22 cellular contexts compared by ENCODE assay signal in the genomic region with DNA sequence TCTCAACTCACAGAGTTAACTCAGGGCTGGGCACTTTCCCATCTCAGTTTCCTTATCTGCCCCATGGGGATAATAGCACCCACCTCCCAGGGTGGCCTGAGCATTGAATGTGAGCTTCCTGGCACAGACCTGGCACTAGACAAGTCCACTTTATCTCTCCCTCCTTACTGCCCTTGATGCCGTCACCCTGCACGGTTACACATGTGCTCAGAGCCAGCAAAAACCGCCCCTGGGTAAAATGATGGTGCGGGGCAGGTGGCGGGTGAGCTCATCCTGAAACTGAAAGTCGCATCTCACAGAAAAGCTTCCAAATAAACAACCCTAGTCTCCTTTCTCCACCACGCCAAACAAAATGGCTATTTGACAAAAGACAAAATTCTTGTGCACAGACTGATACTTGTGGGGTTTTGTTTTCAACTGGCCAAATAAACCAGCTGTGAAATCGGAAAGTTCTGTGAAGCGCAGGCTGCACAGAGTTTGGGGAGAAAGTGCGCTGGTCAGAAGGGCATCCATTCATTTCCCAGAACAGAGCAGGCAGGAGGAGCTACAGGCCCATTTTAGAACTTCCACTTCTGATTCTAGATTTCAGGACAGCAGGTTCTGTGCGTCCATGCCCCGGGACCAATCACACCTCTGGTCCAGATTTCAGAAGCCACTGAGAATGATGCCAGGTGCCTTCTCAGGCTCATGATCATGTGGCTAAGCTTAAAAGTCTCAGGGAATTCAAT.
DNase-seq lines count a peak whose midpoint lies in the region; ATAC-seq and TF ChIP-seq lines count a peak whose summit lies in the region.
"Had no signal": no experiment of that assay in that cellular context is flagged by ENCODE, and none has a peak within 500 bp of the region (broad histone marks: within the 10 kb centered on the region; RNA-seq: fewer than 3 reads in every experiment).

No MANE protein-coding gene starts in this region.

- no peaks in the 10 kb centered on the region for H3K36me3 Mint-ChIP-seq in activated T-cell treated with anti-CD3 and anti-CD28 coated beads, Interleukin-2, amount 50 U/mL, for 4 hours (ENCODE audit: insufficient read depth)
- peaks cover 18% of the 10 kb centered on the region for H3K36me3 Mint-ChIP-seq in progenitor cell of endocrine pancreas (ENCODE audit: insufficient read depth)
- H3K36me3 Mint-ChIP-seq: activated naive CD8-positive, alpha-beta T cell treated with anti-CD3 and anti-CD28 coated beads, Interleukin-2, amount 10 ng/mL, durations not matched to agents 7 days and 5 days; brain; natural killer cell had no signal

- TF ChIP-seq CTCF in progenitor cell of endocrine pancreas (IDR thresholded peaks at IDR 0.05; ENCODE audit: unreplicated experiment), result no peak

- ATAC-seq in GM19438 (IDR thresholded peaks at IDR 0.05; ENCODE audit: low read depth, unreplicated experiment) (peak; percentile 82), HG03039 (IDR thresholded peaks at IDR 0.05; ENCODE audit: unreplicated experiment) (no peak)
- ATAC-seq in activated T-cell treated with anti-CD3 and anti-CD28 coated beads, Interleukin-2, amount 50 U/mL, for 4 hours, result no peak
- ATAC-seq: K562, natural killer cell, upper lobe of right lung had no signal

- no peak overlapping the region for H3K27ac Mint-ChIP-seq in progenitor cell of endocrine pancreas
- H3K27ac Mint-ChIP-seq: activated naive CD8-positive, alpha-beta T cell treated with anti-CD3 and anti-CD28 coated beads, Interleukin-2, amount 10 ng/mL, durations not matched to agents 7 days and 5 days; B cell; brain; natural killer cell had no signal

- no peaks in the 10 kb centered on the region for H3K4me1 Mint-ChIP-seq in activated T-cell treated with anti-CD3 and anti-CD28 coated beads, Interleukin-2, amount 50 U/mL, for 4 hours (ENCODE audit: low read depth)
- H3K4me1 Mint-ChIP-seq in progenitor cell of endocrine pancreas (ENCODE audit: low read depth), result peaks cover 7% of the 10 kb centered on the region
- H3K4me1 Mint-ChIP-seq: activated naive CD8-positive, alpha-beta T cell treated with anti-CD3 and anti-CD28 coated beads, Interleukin-2, amount 10 ng/mL, durations not matched to agents 7 days and 5 days; B cell; natural killer cell had no signal

- peaks cover 12% of the 10 kb centered on the region for H3K27me3 Mint-ChIP-seq in activated T-cell treated with anti-CD3 and anti-CD28 coated beads, Interleukin-2, amount 50 U/mL, for 4 hours (ENCODE audit: low read depth)
- H3K27me3 Mint-ChIP-seq in progenitor cell of endocrine pancreas, result no peaks in the 10 kb centered on the region

- H3K9me3 Mint-ChIP-seq in activated T-cell treated with anti-CD3 and anti-CD28 coated beads, Interleukin-2, amount 50 U/mL, for 4 hours, result no peaks in the 10 kb centered on the region
- H3K9me3 Mint-ChIP-seq in progenitor cell of endocrine pancreas (ENCODE audit: low read depth), result no peaks in the 10 kb centered on the region
- H3K9me3 Mint-ChIP-seq: activated naive CD8-positive, alpha-beta T cell treated with anti-CD3 and anti-CD28 coated beads, Interleukin-2, amount 10 ng/mL, durations not matched to agents 7 days and 5 days; natural killer cell had no signal

- DNase-seq in DMS79 (lab: John Stamatoyannopoulos, UW) (peak; percentile 17), RPMI8226 (peak; percentile 94), pons (ENCODE audit: low spot score) (peak; percentile 20), progenitor cell of endocrine pancreas (ENCODE audit: low spot score, unreplicated experiment) (no peak)
- no peak for DNase-seq in activated T-cell treated with anti-CD3 and anti-CD28 coated beads, Interleukin-2, amount 50 U/mL, for 4 hours
- DNase-seq: activated CD8-positive, alpha-beta memory T cell treated with anti-CD3 and anti-CD28 coated beads for 24 hours; activated naive CD8-positive, alpha-beta T cell treated with anti-CD3 and anti-CD28 coated beads, Interleukin-2, amount 10 ng/mL, durations not matched to agents 7 days and 5 days; Calu3; foreskin melanocyte; HCEC 1CT; mesendoderm; natural killer cell; NCI-H526 treated with DMSO at 0.1 percent for 48 hours; pancreas; SIG-M5; stimulated activated CD4-positive, alpha-beta T cell treated with anti-CD3 and anti-CD28 coated beads, Interleukin-2, amount 100 ng/mL, for 48 hours; upper lobe of right lung had no signal

- no peak overlapping the region for H3K4me3 Mint-ChIP-seq in activated T-cell treated with anti-CD3 and anti-CD28 coated beads, Interleukin-2, amount 50 U/mL, for 4 hours
- no peak overlapping the region for H3K4me3 Mint-ChIP-seq in progenitor cell of endocrine pancreas (ENCODE audit: low read depth)
- H3K4me3 Mint-ChIP-seq: activated naive CD8-positive, alpha-beta T cell treated with anti-CD3 and anti-CD28 coated beads, Interleukin-2, amount 10 ng/mL, durations not matched to agents 7 days and 5 days; B cell; brain; natural killer cell had no signal

Comparison
In these comparisons a context has a peak if more than half of its experiments do, and no peak if none do; other contexts are left out.
1. DNase-seq: peak in DMS79 (single experiment), RPMI8226 (single experiment) and pons (single experiment); none in activated T-cell treated with anti-CD3 and anti-CD28 coated beads, Interleukin-2, amount 50 U/mL, for 4 hours (single experiment) and progenitor cell of endocrine pancreas (single experiment).